In genomic region chr3:52237659-52238172, GRCh38 we compare ENCODE assay signal across 8 cellular contexts. TPM values are rescaled to one million over a fixed set of nuclear protein-coding genes. Genes with fewer than 3 reads are reported as not detected.
A peak's percentile ranks its signal among the peaks of the same experiment; 100 is the strongest.
DNase-seq lines count a peak whose midpoint lies in the region; ATAC-seq and TF ChIP-seq lines count a peak whose summit lies in the region.

No MANE protein-coding gene starts in this region.

- DNase-seq in AG08395 (ENCODE audit: low spot score) (peak; percentile 98), HFFc6 (peak; percentile 89), UCSD-AML1 (lab: John Stamatoyannopoulos, UW; ENCODE audit: unreplicated experiment) (peak; percentile 49), esophagus squamous epithelium (lab: John Stamatoyannopoulos, UW) (no peak), aorta (peak; percentile 92 to 94), NCI-H510A (lab: John Stamatoyannopoulos, UW) (no peak)
- no peak for DNase-seq in stimulated activated CD4-positive, alpha-beta T cell treated with anti-CD3 and anti-CD28 coated beads, Interleukin-4, amount 100 ng/mL, for 24 hours

- H3K4me1 Mint-ChIP-seq in HFFc6 (ENCODE audit: low read depth): peaks cover 43% of the 10 kb centered on the region

- ATAC-seq in aorta (ENCODE audit: low FRiP score): peak; percentile 82

- H3K9ac ChIP-seq in muscle layer of colon (ENCODE audit: low read length): peak overlapping the region; percentile 63

- intact Hi-C loops in esophagus squamous epithelium (cut with DNase I) (loop anchor here (5.0 kb wide), 1 partner anchor 35 kb away; no protein-coding TSS in a partner anchor), aorta (cut with DNase I) (loop anchor here (5.0 kb wide), 2 partner anchors 40 to 50 kb away; partner anchors contain the start of genes GLYCTK (in 1 of the 2) and WDR82 (in 1 of the 2))

- H3K4me3 Mint-ChIP-seq in HFFc6: peak overlapping the region; percentile 100

- H3K36me3 ChIP-seq in esophagus squamous epithelium: peaks cover 4 to 33% (median 6%) of the 10 kb centered on the region in 3 donors
- H3K36me3 ChIP-seq in muscle layer of colon (ENCODE audit: insufficient read depth, low read length): peaks cover 15% of the 10 kb centered on the region
- H3K36me3 ChIP-seq in aorta (ENCODE audit: control insufficient read depth in 1 of 2, insufficient read depth in 2 of 2, low read length in 1 of 2): no peaks in the 10 kb centered on the region

- peaks cover 8% of the 10 kb centered on the region; the same call in 1 of the 2 replicates for H3K36me3 Mint-ChIP-seq in HFFc6 (ENCODE audit: low read depth)

- H3K27me3 Mint-ChIP-seq in HFFc6 (ENCODE audit: insufficient read depth): peaks cover 1% of the 10 kb centered on the region

- no peaks in the 10 kb centered on the region for H3K9me3 Mint-ChIP-seq in HFFc6

- H3K4me1 ChIP-seq in esophagus squamous epithelium (peaks cover 35 to 73% (median 35%) of the 10 kb centered on the region in 3 donors), muscle layer of colon (ENCODE audit: insufficient read depth, low read length) (peaks cover 53% of the 10 kb centered on the region), aorta (ENCODE audit: control insufficient read depth in 1 of 2, insufficient read depth in 2 of 2, low read length in 2 of 2) (no peaks in the 10 kb centered on the region)

- TF ChIP-seq POLR2A in esophagus squamous epithelium (IDR thresholded peaks at IDR 0.05): no peak

- H3K9me3 ChIP-seq in esophagus squamous epithelium (no peaks in the 10 kb centered on the region), muscle layer of colon (ENCODE audit: low read length) (no peaks in the 10 kb centered on the region), aorta (ENCODE audit: control insufficient read depth, low read length) (no peaks in the 10 kb centered on the region)

- peak overlapping the region; percentile 84 to 94 (median 93) for H3K4me3 ChIP-seq in esophagus squamous epithelium
- peak overlapping the region; percentile 47 to 98 for H3K4me3 ChIP-seq in muscle layer of colon (ENCODE audit: low read depth in 1 of 2, low read length in 2 of 2)
- peak overlapping the region in 1 of 2 donors; percentile 89 for H3K4me3 ChIP-seq in aorta (ENCODE audit: low read length in 2 of 2)

- TF ChIP-seq CTCF in HFFc6 (IDR thresholded peaks at IDR 0.05): peak; percentile 35
- TF ChIP-seq CTCF in esophagus squamous epithelium (IDR thresholded peaks at IDR 0.05): peak in 1 of 6 experiments; percentile 6

- peak overlapping the region; percentile 92 for H3K27ac Mint-ChIP-seq in HFFc6

- H3K27me3 ChIP-seq in esophagus squamous epithelium: no peaks in the 10 kb centered on the region
- no peaks in the 10 kb centered on the region for H3K27me3 ChIP-seq in muscle layer of colon (ENCODE audit: control insufficient read depth in 1 of 2, insufficient read depth in 2 of 2, low read length in 2 of 2)
- no peaks in the 10 kb centered on the region for H3K27me3 ChIP-seq in aorta (ENCODE audit: control insufficient read depth in 1 of 2, insufficient read depth in 2 of 2, low read length in 1 of 2)

- H3K27ac ChIP-seq in esophagus squamous epithelium (peak overlapping the region; percentile 95 to 97 (median 96)), muscle layer of colon (ENCODE audit: low read depth, low read length) (peak overlapping the region; percentile 99), aorta (ENCODE audit: low read depth in 1 of 2, low read length in 2 of 2) (peak overlapping the region in 1 of 2 donors; percentile 45)

- WGBS in esophagus squamous epithelium, 2 donors: 0% methylated on average over 2 of the region's 8 CpGs; no CpG with 5 or more reads in 1 of the 2 donors
- WGBS in aorta, 2 donors: 1 to 2% methylated on average over 8 of the region's 8 CpGs

RNA-seq across cellular contexts. Expression of gene TWF2, which starts 1.2 kb away (rescaled TPM):
- 10 to 100 TPM; 73.9 to 83.0 (median 80.7) TPM for total RNA-seq in HFFc6 (2021; fragmentation: NEBNext Ultra II Directional; extraction: Animal tissue kit (Norgen Biotek cat#: 25700))
- 10 to 100 TPM; 31.6 to 74.9 (median 55.7) TPM for total RNA-seq in esophagus squamous epithelium
- 10 to 100 TPM; 40.5 to 52.2 TPM for total RNA-seq in aorta
- 10 to 100 TPM; 42.3 to 48.0 TPM for polyA plus RNA-seq in aorta

RNA-seq across cellular contexts. Expression of gene PPM1M, which starts 7.8 kb away (rescaled TPM):
- total RNA-seq in HFFc6 (2021; fragmentation: NEBNext Ultra II Directional; extraction: Animal tissue kit (Norgen Biotek cat#: 25700)): 10 to 100 TPM; 20.8 to 23.4 (median 20.9) TPM
- total RNA-seq in esophagus squamous epithelium (10 to 100 TPM in 3 of 4 donors, 1 to 10 TPM in 1; 3.2 to 25.6 (median 12.3) TPM), aorta (10 to 100 TPM; 26.7 to 43.4 TPM)
- polyA plus RNA-seq in aorta: 10 to 100 TPM; 26.2 to 33.7 TPM

RNA-seq across cellular contexts. Expression of gene TLR9, which starts 12.3 kb away (rescaled TPM):
- not detected for total RNA-seq in HFFc6 (2021; fragmentation: NEBNext Ultra II Directional; extraction: Animal tissue kit (Norgen Biotek cat#: 25700))
- total RNA-seq in esophagus squamous epithelium (not detected), aorta (under 1 TPM; 0.42 to 0.81 TPM)
- polyA plus RNA-seq in aorta: not detected

RNA-seq across cellular contexts. Expression of gene ALAS1, which starts 39.8 kb away (rescaled TPM):
- 10 to 100 TPM; 31.5 to 39.1 (median 35.1) TPM for total RNA-seq in HFFc6 (2021; fragmentation: NEBNext Ultra II Directional; extraction: Animal tissue kit (Norgen Biotek cat#: 25700))
- total RNA-seq in esophagus squamous epithelium: 10 to 100 TPM; 28.3 to 45.5 (median 35.1) TPM
- 10 to 100 TPM; 30.2 to 34.5 TPM for total RNA-seq in aorta
- 10 to 100 TPM; 14.4 to 16.5 TPM for polyA plus RNA-seq in aorta

RNA-seq across cellular contexts. Expression of gene WDR82, which starts 40.7 kb away (rescaled TPM):
- 10 to 100 TPM; 55.2 to 62.0 (median 58.6) TPM for total RNA-seq in HFFc6 (2021; fragmentation: NEBNext Ultra II Directional; extraction: Animal tissue kit (Norgen Biotek cat#: 25700))
- total RNA-seq in esophagus squamous epithelium (10 to 100 TPM; 42.7 to 58.7 (median 52.9) TPM), aorta (10 to 100 TPM; 58.1 to 72.4 TPM)
- 10 to 100 TPM; 27.9 to 31.6 TPM for polyA plus RNA-seq in aorta

Comparison
In these comparisons a context has a peak if more than half of its experiments do, and no peak if none do; other contexts are left out.
1. DNase-seq: peak in AG08395 (single experiment), HFFc6 (single experiment), UCSD-AML1 (single experiment) and aorta (2 of 2); none in esophagus squamous epithelium (single experiment), stimulated activated CD4-positive, alpha-beta T cell treated with anti-CD3 and anti-CD28 coated beads, Interleukin-4, amount 100 ng/mL, for 24 hours (single experiment) and NCI-H510A (single experiment).